In genomic region chr6:90167514-90168379, GRCh38 we compare ENCODE assay signal across 2 cellular contexts.
A peak's percentile ranks its signal among the peaks of the same experiment; 100 is the strongest.
TF ChIP-seq lines count a peak whose summit lies in the region.

No MANE protein-coding gene starts in this region.

TF ChIP-seq in IMR-90, 13 proteins besides CTCF, POLR2A, EP300 and RAD21:
- TF ChIP-seq RFX5 (IDR thresholded peaks at IDR 0.05; ENCODE audit: low read depth, low read length) (no peak), NFE2L2 (IDR thresholded peaks at IDR 0.05; ENCODE audit: low read depth, low read length) (no peak), ELK1 (IDR thresholded peaks at IDR 0.05; ENCODE audit: borderline replicate concordance, low read depth, low read length) (no peak)

TF ChIP-seq in K562, 482 proteins besides CTCF, POLR2A, EP300 and RAD21:
- no peak for TF ChIP-seq ELF1 (tag; IDR thresholded peaks at IDR 0.05)
- no peak for TF ChIP-seq ZNF436 (CRISPR knock-in tag; IDR thresholded peaks at IDR 0.05)
- peak; percentile 63 for TF ChIP-seq ZNF121 (CRISPR knock-in tag; conservative IDR thresholded peaks at IDR 0.05)
TF ChIP-seq in K562: peak in this region for 1.
